In the genomic region with DNA sequence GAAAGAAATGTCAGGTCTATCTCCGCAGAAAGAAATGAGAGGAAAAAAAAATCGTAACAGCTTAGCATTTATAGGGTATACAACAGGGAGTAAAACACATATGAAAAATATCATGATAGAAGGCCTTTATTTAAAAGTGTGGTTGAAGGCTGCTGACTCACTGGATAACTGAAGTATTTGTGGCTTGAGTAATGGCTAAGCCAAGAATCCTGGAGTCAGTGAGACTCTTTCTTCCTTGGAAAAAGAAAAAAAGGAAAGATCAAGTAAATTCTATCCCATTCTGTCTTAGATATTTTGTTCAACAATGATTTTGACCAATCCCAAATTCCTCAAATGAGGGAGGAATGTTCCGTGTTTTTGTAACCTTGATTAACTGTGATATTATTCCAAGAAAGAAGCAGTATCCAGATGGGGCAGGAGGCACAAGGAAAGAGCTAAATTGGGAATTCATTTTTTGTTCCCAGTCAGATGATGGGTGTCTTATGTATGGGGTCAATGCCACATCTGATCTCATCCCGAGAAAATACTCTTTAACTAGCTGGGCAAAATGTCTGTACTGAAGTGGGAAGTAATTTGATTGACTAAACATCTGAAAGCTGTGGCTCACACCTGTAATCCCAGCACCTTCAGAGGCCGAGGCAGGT, we compare ENCODE assay signal across 1 cellular context.
TF ChIP-seq lines count a peak whose summit lies in the region.

No MANE protein-coding gene starts in this region.

TF ChIP-seq in GM23338, 12 proteins besides CTCF, POLR2A, EP300 and RAD21 (continued from another document):
- TF ChIP-seq, protein P1, sequence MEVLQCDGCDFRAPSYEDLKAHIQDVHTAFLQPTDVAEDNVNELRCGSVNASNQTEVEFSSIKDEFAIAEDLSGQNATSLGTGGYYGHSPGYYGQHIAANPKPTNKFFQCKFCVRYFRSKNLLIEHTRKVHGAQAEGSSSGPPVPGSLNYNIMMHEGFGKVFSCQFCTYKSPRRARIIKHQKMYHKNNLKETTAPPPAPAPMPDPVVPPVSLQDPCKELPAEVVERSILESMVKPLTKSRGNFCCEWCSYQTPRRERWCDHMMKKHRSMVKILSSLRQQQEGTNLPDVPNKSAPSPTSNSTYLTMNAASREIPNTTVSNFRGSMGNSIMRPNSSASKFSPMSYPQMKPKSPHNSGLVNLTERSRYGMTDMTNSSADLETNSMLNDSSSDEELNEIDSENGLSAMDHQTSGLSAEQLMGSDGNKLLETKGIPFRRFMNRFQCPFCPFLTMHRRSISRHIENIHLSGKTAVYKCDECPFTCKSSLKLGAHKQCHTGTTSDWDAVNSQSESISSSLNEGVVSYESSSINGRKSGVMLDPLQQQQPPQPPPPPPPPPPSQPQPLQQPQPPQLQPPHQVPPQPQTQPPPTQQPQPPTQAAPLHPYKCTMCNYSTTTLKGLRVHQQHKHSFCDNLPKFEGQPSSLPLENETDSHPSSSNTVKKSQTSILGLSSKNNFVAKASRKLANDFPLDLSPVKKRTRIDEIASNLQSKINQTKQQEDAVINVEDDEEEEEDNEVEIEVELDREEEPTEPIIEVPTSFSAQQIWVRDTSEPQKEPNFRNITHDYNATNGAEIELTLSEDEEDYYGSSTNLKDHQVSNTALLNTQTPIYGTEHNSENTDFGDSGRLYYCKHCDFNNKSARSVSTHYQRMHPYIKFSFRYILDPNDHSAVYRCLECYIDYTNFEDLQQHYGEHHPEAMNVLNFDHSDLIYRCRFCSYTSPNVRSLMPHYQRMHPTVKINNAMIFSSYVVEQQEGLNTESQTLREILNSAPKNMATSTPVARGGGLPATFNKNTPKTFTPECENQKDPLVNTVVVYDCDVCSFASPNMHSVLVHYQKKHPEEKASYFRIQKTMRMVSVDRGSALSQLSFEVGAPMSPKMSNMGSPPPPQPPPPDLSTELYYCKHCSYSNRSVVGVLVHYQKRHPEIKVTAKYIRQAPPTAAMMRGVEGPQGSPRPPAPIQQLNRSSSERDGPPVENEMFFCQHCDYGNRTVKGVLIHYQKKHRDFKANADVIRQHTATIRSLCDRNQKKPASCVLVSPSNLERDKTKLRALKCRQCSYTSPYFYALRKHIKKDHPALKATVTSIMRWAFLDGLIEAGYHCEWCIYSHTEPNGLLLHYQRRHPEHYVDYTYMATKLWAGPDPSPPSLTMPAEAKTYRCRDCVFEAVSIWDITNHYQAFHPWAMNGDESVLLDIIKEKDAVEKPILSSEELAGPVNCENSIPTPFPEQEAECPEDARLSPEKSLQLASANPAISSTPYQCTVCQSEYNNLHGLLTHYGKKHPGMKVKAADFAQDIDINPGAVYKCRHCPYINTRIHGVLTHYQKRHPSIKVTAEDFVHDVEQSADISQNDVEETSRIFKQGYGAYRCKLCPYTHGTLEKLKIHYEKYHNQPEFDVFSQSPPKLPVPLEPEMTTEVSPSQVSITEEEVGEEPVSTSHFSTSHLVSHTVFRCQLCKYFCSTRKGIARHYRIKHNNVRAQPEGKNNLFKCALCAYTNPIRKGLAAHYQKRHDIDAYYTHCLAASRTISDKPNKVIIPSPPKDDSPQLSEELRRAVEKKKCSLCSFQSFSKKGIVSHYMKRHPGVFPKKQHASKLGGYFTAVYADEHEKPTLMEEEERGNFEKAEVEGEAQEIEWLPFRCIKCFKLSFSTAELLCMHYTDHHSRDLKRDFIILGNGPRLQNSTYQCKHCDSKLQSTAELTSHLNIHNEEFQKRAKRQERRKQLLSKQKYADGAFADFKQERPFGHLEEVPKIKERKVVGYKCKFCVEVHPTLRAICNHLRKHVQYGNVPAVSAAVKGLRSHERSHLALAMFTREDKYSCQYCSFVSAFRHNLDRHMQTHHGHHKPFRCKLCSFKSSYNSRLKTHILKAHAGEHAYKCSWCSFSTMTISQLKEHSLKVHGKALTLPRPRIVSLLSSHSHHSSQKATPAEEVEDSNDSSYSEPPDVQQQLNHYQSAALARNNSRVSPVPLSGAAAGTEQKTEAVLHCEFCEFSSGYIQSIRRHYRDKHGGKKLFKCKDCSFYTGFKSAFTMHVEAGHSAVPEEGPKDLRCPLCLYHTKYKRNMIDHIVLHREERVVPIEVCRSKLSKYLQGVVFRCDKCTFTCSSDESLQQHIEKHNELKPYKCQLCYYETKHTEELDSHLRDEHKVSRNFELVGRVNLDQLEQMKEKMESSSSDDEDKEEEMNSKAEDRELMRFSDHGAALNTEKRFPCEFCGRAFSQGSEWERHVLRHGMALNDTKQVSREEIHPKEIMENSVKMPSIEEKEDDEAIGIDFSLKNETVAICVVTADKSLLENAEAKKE (CRISPR knock-in tag; IDR thresholded peaks at IDR 0.05) = no peak
